36 cellular contexts compared by ENCODE assay signal in the genomic region with DNA sequence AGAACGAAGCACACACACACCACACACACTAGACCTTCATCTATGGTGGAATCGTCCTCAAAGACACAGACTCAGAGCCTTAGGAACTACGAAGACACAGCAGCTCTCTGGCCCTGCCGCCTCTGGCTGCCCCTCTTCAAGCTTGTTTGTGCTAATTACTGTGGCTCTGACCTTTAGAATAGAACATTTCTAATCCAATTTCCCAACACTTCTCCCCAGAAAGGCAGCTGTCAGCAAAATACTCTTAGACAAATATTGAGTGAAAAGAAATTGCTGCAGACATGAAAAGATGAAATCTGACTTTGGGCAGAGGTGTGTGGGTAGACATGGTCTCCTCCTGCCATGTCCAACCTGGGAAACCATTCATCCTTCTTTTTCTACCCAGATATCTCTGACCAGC.
"Had no signal": no experiment of that assay in that cellular context is flagged by ENCODE, and none has a peak within 500 bp of the region (broad histone marks: within the 10 kb centered on the region; RNA-seq: fewer than 3 reads in every experiment).

No MANE protein-coding gene starts in this region.

- H3K4me3 Mint-ChIP-seq: activated naive CD4-positive, alpha-beta T cell treated with anti-CD3 and anti-CD28 coated beads for 36 hours; activated naive CD4-positive, alpha-beta T cell treated with anti-CD3 and anti-CD28 coated beads, Interleukin-2, amount 10 ng/mL, durations not matched to agents 7 days and 5 days; activated naive CD4-positive, alpha-beta T cell treated with anti-CD3 and anti-CD28 coated beads, Interleukin-2, amount 50 U/mL, for 24 hours; activated naive CD8-positive, alpha-beta T cell; activated naive CD8-positive, alpha-beta T cell treated with anti-CD3 and anti-CD28 coated beads for 36 hours; activated naive CD8-positive, alpha-beta T cell treated with anti-CD3 and anti-CD28 coated beads, Interleukin-2, amount 10 ng/mL, durations not matched to agents 7 days and 5 days; activated naive CD8-positive, alpha-beta T cell treated with anti-CD3 and anti-CD28 coated beads, Interleukin-2, amount 50 U/mL, for 24 hours; activated T-cell treated with anti-CD3 and anti-CD28 coated beads, Interleukin-2, amount 50 U/mL, for 24 hours; activated T-cell treated with anti-CD3 and anti-CD28 coated beads, Interleukin-2, amount 50 U/mL, for 4 hours; activated T-cell treated with anti-CD3 and anti-CD28 coated beads, Interleukin-2, amount 50 U/mL, for 72 hours; activated T-helper 1 cell treated with anti-CD3 and anti-CD28 coated beads, Interleukin-12 subunit alpha, Interleukin-12 subunit beta, Interleukin-2, Interleukin-4 antibody, amounts not matched to agents 30 ng/mL and 10 ng/mL and 1 ng/mL, durations not matched to agents 14 hours and 24 hours and 36 hours; activated T-helper 17 cell treated with anti-CD3 and anti-CD28 coated beads, Interleukin-2, amount 50 U/mL, for 72 hours; brain; central memory CD8-positive, alpha-beta T cell had no signal

- H3K4me1 Mint-ChIP-seq: activated naive CD4-positive, alpha-beta T cell treated with anti-CD3 and anti-CD28 coated beads, Interleukin-2, amount 10 ng/mL, durations not matched to agents 7 days and 5 days; activated naive CD4-positive, alpha-beta T cell treated with anti-CD3 and anti-CD28 coated beads, Interleukin-2, amount 50 U/mL, for 24 hours; activated naive CD8-positive, alpha-beta T cell treated with anti-CD3 and anti-CD28 coated beads for 36 hours; activated naive CD8-positive, alpha-beta T cell treated with anti-CD3 and anti-CD28 coated beads, Interleukin-2, amount 10 ng/mL, durations not matched to agents 7 days and 5 days; activated naive CD8-positive, alpha-beta T cell treated with anti-CD3 and anti-CD28 coated beads, Interleukin-2, amount 50 U/mL, for 24 hours; activated T-helper 17 cell treated with anti-CD3 and anti-CD28 coated beads, Interleukin-2, amount 50 U/mL, for 72 hours; brain; central memory CD8-positive, alpha-beta T cell had no signal

- H3K36me3 Mint-ChIP-seq: activated naive CD4-positive, alpha-beta T cell treated with anti-CD3 and anti-CD28 coated beads, Interleukin-2, amount 10 ng/mL, durations not matched to agents 7 days and 5 days; activated naive CD4-positive, alpha-beta T cell treated with anti-CD3 and anti-CD28 coated beads, Interleukin-2, amount 50 U/mL, for 24 hours; activated naive CD4-positive, alpha-beta T cell treated with anti-CD3 and anti-CD28 coated beads, Interleukin-2, amount 50 U/mL, for 72 hours; activated naive CD8-positive, alpha-beta T cell; activated naive CD8-positive, alpha-beta T cell treated with anti-CD3 and anti-CD28 coated beads for 36 hours; activated naive CD8-positive, alpha-beta T cell treated with anti-CD3 and anti-CD28 coated beads, Interleukin-2, amount 10 ng/mL, durations not matched to agents 7 days and 5 days; brain had no signal

- DNase-seq: activated effector memory CD4-positive, alpha-beta T cell treated with anti-CD3 and anti-CD28 coated beads, Interleukin-2, amount 50 U/mL, for 16 hours; activated effector memory CD4-positive, alpha-beta T cell treated with Interleukin-2 at 50 U/mL for 16 hours; activated gamma-delta T cell; activated gamma-delta T cell treated with Interleukin-2 at 50 U/mL for 16 hours; activated naive CD4-positive, alpha-beta T cell; activated naive CD4-positive, alpha-beta T cell treated with anti-CD3 and anti-CD28 coated beads for 36 hours; activated naive CD4-positive, alpha-beta T cell treated with anti-CD3 and anti-CD28 coated beads, Interleukin-2, amount 10 ng/mL, durations not matched to agents 7 days and 5 days; activated naive CD4-positive, alpha-beta T cell treated with anti-CD3 and anti-CD28 coated beads, Interleukin-2, amount 50 U/mL, for 16 hours; activated naive CD4-positive, alpha-beta T cell treated with Interleukin-2 at 50 U/mL for 16 hours; activated naive CD8-positive, alpha-beta T cell treated with anti-CD3 and anti-CD28 coated beads for 36 hours; activated naive CD8-positive, alpha-beta T cell treated with anti-CD3 and anti-CD28 coated beads, Interleukin-2, amount 10 ng/mL, durations not matched to agents 7 days and 5 days; activated naive CD8-positive, alpha-beta T cell treated with anti-CD3 and anti-CD28 coated beads, Interleukin-2, amount 50 U/mL, for 24 hours; activated T-cell treated with anti-CD3 and anti-CD28 coated beads, Interleukin-2, amount 50 U/mL, for 24 hours; activated T-cell treated with anti-CD3 and anti-CD28 coated beads, Interleukin-2, amount 50 U/mL, for 4 hours; activated T-cell treated with anti-CD3 and anti-CD28 coated beads, Interleukin-2, amount 50 U/mL, for 48 hours; activated T-cell treated with anti-CD3 and anti-CD28 coated beads, Interleukin-2, amount 50 U/mL, for 72 hours; adrenal gland; amniotic stem cell; amygdala; anterior cingulate cortex; aorta; body of pancreas; brain microvascular endothelial cell; caudate nucleus; central memory CD4-positive, alpha-beta T cell; cerebellar nuclear complex had no signal

- H3K9me3 ChIP-seq: adrenal gland, ascending aorta, body of pancreas, breast epithelium had no signal

- H3K27ac Mint-ChIP-seq: activated naive CD4-positive, alpha-beta T cell treated with anti-CD3 and anti-CD28 coated beads for 36 hours; activated naive CD4-positive, alpha-beta T cell treated with anti-CD3 and anti-CD28 coated beads, Interleukin-2, amount 10 ng/mL, durations not matched to agents 7 days and 5 days; activated naive CD4-positive, alpha-beta T cell treated with anti-CD3 and anti-CD28 coated beads, Interleukin-2, amount 50 U/mL, for 24 hours; activated naive CD4-positive, alpha-beta T cell treated with anti-CD3 and anti-CD28 coated beads, Interleukin-2, amount 50 U/mL, for 72 hours; activated naive CD8-positive, alpha-beta T cell; activated naive CD8-positive, alpha-beta T cell treated with anti-CD3 and anti-CD28 coated beads for 36 hours; activated naive CD8-positive, alpha-beta T cell treated with anti-CD3 and anti-CD28 coated beads, Interleukin-2, amount 10 ng/mL, durations not matched to agents 7 days and 5 days; activated naive CD8-positive, alpha-beta T cell treated with anti-CD3 and anti-CD28 coated beads, Interleukin-2, amount 50 U/mL, for 24 hours; activated T-cell treated with anti-CD3 and anti-CD28 coated beads, Interleukin-2, amount 50 U/mL, for 24 hours; activated T-cell treated with anti-CD3 and anti-CD28 coated beads, Interleukin-2, amount 50 U/mL, for 72 hours; activated T-helper 1 cell treated with anti-CD3 and anti-CD28 coated beads, Interleukin-12 subunit alpha, Interleukin-12 subunit beta, Interleukin-2, Interleukin-4 antibody, amounts not matched to agents 30 ng/mL and 10 ng/mL and 1 ng/mL, durations not matched to agents 14 hours and 24 hours and 36 hours; activated T-helper 17 cell treated with anti-CD3 and anti-CD28 coated beads, Interleukin-2, amount 50 U/mL, for 72 hours; activated T-helper 2 cell treated with anti-CD3 and anti-CD28 coated beads, Interferon-gamma antibody, Interleukin-2, Interleukin-4, amounts not matched to agents 10 μg/mL and 5 μg/mL and 100 μg/mL, durations not matched to agents 14 hours and 24 hours and 36 hours; brain had no signal

- ATAC-seq: activated naive CD4-positive, alpha-beta T cell treated with anti-CD3 and anti-CD28 coated beads, Interleukin-2, amount 50 U/mL, for 72 hours; activated naive CD8-positive, alpha-beta T cell treated with anti-CD3 and anti-CD28 coated beads, Interleukin-2, amount 50 U/mL, for 24 hours; activated T-cell treated with anti-CD3 and anti-CD28 coated beads, Interleukin-2, amount 50 U/mL, for 4 hours; activated T-cell treated with anti-CD3 and anti-CD28 coated beads, Interleukin-2, amount 50 U/mL, for 72 hours; activated T-helper 17 cell treated with anti-CD3 and anti-CD28 coated beads, Interleukin-2, amount 50 U/mL, for 72 hours; body of pancreas had no signal

- H3K27me3 Mint-ChIP-seq: activated naive CD4-positive, alpha-beta T cell treated with anti-CD3 and anti-CD28 coated beads, Interleukin-2, amount 10 ng/mL, durations not matched to agents 7 days and 5 days; activated naive CD4-positive, alpha-beta T cell treated with anti-CD3 and anti-CD28 coated beads, Interleukin-2, amount 50 U/mL, for 24 hours; activated naive CD8-positive, alpha-beta T cell; activated naive CD8-positive, alpha-beta T cell treated with anti-CD3 and anti-CD28 coated beads for 36 hours; activated naive CD8-positive, alpha-beta T cell treated with anti-CD3 and anti-CD28 coated beads, Interleukin-2, amount 10 ng/mL, durations not matched to agents 7 days and 5 days; activated naive CD8-positive, alpha-beta T cell treated with anti-CD3 and anti-CD28 coated beads, Interleukin-2, amount 50 U/mL, for 24 hours; activated T-cell treated with anti-CD3 and anti-CD28 coated beads, Interleukin-2, amount 50 U/mL, for 24 hours; activated T-helper 17 cell treated with anti-CD3 and anti-CD28 coated beads, Interleukin-2, amount 50 U/mL, for 72 hours; brain; central memory CD8-positive, alpha-beta T cell had no signal
